Comparison of ENCODE assay signal across 14 cellular contexts in the genomic region with DNA sequence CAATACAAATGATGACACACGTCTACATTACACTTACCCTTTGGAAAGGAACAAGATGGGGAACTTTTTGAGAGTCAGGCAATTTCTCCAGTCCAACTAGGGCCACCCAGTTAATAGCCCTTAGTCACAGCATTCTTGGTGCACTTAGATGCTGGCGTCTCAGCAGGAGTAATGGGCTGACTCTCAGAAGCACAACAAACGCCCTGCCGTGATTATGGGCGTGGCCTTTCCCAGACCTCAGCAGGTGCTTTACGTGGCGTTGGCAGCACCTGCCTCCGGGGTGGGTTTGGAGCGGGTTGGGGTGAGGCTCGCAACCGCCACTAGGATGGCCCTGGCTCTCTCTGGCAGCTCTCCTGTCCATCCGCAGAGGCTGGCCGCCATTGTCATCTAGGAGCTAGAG.
DNase-seq lines count a peak whose midpoint lies in the region; ATAC-seq lines count a peak whose summit lies in the region.
"Had no signal": no experiment of that assay in that cellular context is flagged by ENCODE, and none has a peak within 500 bp of the region (broad histone marks: within the 10 kb centered on the region; RNA-seq: fewer than 3 reads in every experiment).

No MANE protein-coding gene starts in this region.

- H3K4me1 Mint-ChIP-seq in naive thymus-derived CD8-positive, alpha-beta T cell: peaks cover 5 to 14% (median 9%) of the 10 kb centered on the region in 4 donors
- H3K4me1 Mint-ChIP-seq: stimulated activated naive B cell treated with anti-CD40 and anti-IgM and Interleukin-4, amounts not matched to agents 10 μg/mL and 1 μg/mL and 100 μg/mL, for 72 hours had no signal

- H3K27me3 Mint-ChIP-seq in naive thymus-derived CD8-positive, alpha-beta T cell: peaks cover 0 to 4% (median 2%) of the 10 kb centered on the region in 5 donors

- ATAC-seq in GM18867 (IDR thresholded peaks at IDR 0.05; ENCODE audit: unreplicated experiment): no peak
- ATAC-seq in naive thymus-derived CD8-positive, alpha-beta T cell: no peak
- ATAC-seq: esophagus mucosa; stimulated activated naive B cell treated with anti-CD40 and anti-IgM and Interleukin-4, amounts not matched to agents 10 μg/mL and 1 μg/mL and 100 μg/mL, for 72 hours had no signal

- peak; percentile 84 for DNase-seq in Daoy (ENCODE audit: low read depth)
- DNase-seq in NCI-H1105 (lab: John Stamatoyannopoulos, UW): peak; percentile 27
- DNase-seq in RPMI7951 (ENCODE audit: low read depth): peak; percentile 43
- peak; percentile 87 for DNase-seq in mesenteric fat pad (ENCODE audit: low spot score)
- no peak for DNase-seq in NCI-H1930 (lab: John Stamatoyannopoulos, UW)
- DNase-seq in SKM-1 treated with dmso at 0.1 percent for 144 hours (lab: John Stamatoyannopoulos, UW; ENCODE audit: unreplicated experiment): no peak
- DNase-seq in naive thymus-derived CD8-positive, alpha-beta T cell: no peak
- DNase-seq: activated effector memory CD4-positive, alpha-beta T cell treated with Interleukin-2 at 50 U/mL for 16 hours; cortex of kidney; midbrain; NCI-H446; stimulated activated naive B cell treated with anti-CD40 and anti-IgM and Interleukin-4, amounts not matched to agents 10 μg/mL and 1 μg/mL and 100 μg/mL, for 72 hours had no signal

- no peak overlapping the region for H3K27ac Mint-ChIP-seq in naive thymus-derived CD8-positive, alpha-beta T cell
- H3K27ac Mint-ChIP-seq: stimulated activated naive B cell treated with anti-CD40 and anti-IgM and Interleukin-4, amounts not matched to agents 10 μg/mL and 1 μg/mL and 100 μg/mL, for 72 hours had no signal

- H3K9me3 Mint-ChIP-seq in naive thymus-derived CD8-positive, alpha-beta T cell: no peaks in the 10 kb centered on the region
- H3K9me3 Mint-ChIP-seq: stimulated activated naive B cell treated with anti-CD40 and anti-IgM and Interleukin-4, amounts not matched to agents 10 μg/mL and 1 μg/mL and 100 μg/mL, for 72 hours had no signal

- no peak overlapping the region for H3K4me3 Mint-ChIP-seq in naive thymus-derived CD8-positive, alpha-beta T cell
- H3K4me3 Mint-ChIP-seq: stimulated activated naive B cell treated with anti-CD40 and anti-IgM and Interleukin-4, amounts not matched to agents 10 μg/mL and 1 μg/mL and 100 μg/mL, for 72 hours had no signal

- H3K36me3 Mint-ChIP-seq in naive thymus-derived CD8-positive, alpha-beta T cell: no peaks in the 10 kb centered on the region
- H3K36me3 Mint-ChIP-seq: stimulated activated naive B cell treated with anti-CD40 and anti-IgM and Interleukin-4, amounts not matched to agents 10 μg/mL and 1 μg/mL and 100 μg/mL, for 72 hours had no signal

- POLR2A ChIA-PET in naive thymus-derived CD8-positive, alpha-beta T cell (lab: Charles Lee): no interaction called here

Comparison
In these comparisons a context has a peak if more than half of its experiments do, and no peak if none do; other contexts are left out.
1. DNase-seq: peak in Daoy (single experiment), NCI-H1105 (single experiment), RPMI7951 (single experiment) and mesenteric fat pad (single experiment); none in NCI-H1930 (0 of 2), SKM-1 treated with dmso at 0.1 percent for 144 hours (single experiment) and naive thymus-derived CD8-positive, alpha-beta T cell (0 of 10).